11 cellular contexts compared by ENCODE assay signal in the genomic region with DNA sequence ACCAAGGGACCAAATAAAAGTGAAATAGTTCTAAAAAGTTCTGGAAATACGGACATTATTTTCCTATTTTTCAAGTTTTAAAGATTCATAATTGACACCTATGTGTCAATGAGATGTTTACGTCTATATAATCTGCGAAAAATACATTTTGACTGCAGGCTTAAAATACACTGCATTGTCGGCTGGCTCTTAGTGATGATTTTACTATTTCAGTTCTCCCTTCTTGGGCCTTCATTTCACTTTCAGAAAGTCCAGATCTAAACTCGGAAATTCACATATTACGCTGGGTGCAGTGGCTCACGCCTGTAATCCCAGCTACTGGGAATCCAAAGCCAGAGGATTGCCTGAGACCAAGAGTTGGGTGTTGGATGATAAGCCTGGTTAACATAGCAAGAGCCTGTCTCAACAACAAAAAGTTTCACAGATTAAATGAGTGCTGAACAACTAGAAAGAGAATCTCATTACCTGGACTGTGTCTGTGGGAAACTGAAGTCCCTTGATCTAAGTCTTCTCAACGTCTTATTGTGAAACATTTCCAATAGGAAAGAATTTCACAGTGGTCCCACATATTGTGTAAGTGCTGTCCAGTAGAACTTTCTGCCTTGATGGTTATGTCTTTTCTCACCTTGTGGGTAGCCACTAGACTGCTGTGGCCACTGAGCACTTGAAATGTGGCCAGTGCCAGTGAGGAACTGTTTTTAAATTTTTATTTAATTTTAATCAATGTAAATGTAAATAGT. TPM values are rescaled to one million over a fixed set of nuclear protein-coding genes. Genes with fewer than 3 reads are reported as not detected.
A peak's percentile ranks its signal among the peaks of the same experiment; 100 is the strongest.
DNase-seq lines count a peak whose midpoint lies in the region; ATAC-seq and TF ChIP-seq lines count a peak whose summit lies in the region.
"Had no signal": no experiment of that assay in that cellular context is flagged by ENCODE, and none has a peak within 500 bp of the region (broad histone marks: within the 10 kb centered on the region; RNA-seq: fewer than 3 reads in every experiment).

No MANE protein-coding gene starts in this region.

- no peaks in the 10 kb centered on the region for H4K20me1 ChIP-seq in Karpas-422 (ENCODE audit: insufficient read depth, low read depth, low read length)

- H3K27ac ChIP-seq in Karpas-422 (ENCODE audit: low read length), result peak overlapping the region; percentile 48

- H3K27ac Mint-ChIP-seq in activated T-cell treated with anti-CD3 and anti-CD28 coated beads, Interleukin-2, amount 50 U/mL, for 72 hours, result no peak overlapping the region
- no peak overlapping the region for H3K27ac Mint-ChIP-seq in central memory CD8-positive, alpha-beta T cell (ENCODE audit: low read depth)
- no peak overlapping the region for H3K27ac Mint-ChIP-seq in progenitor cell of endocrine pancreas

- no peak for ATAC-seq in activated T-cell treated with anti-CD3 and anti-CD28 coated beads, Interleukin-2, amount 50 U/mL, for 72 hours (replicated peaks in 1 of 2)
- ATAC-seq in central memory CD8-positive, alpha-beta T cell (replicated peaks; ENCODE audit: extremely low read depth, poor library complexity, severe bottlenecking), result no peak
- ATAC-seq: left ventricle myocardium superior had no signal

- peak overlapping the region; percentile 94 to 98 for H3K4me3 Mint-ChIP-seq in activated T-cell treated with anti-CD3 and anti-CD28 coated beads, Interleukin-2, amount 50 U/mL, for 72 hours
- peak overlapping the region; percentile 94 for H3K4me3 Mint-ChIP-seq in central memory CD8-positive, alpha-beta T cell
- H3K4me3 Mint-ChIP-seq in progenitor cell of endocrine pancreas (ENCODE audit: low read depth), result peak overlapping the region; percentile 96

- no peak overlapping the region for H2AFZ ChIP-seq in Karpas-422 (ENCODE audit: low read length)

- no peak for TF ChIP-seq CTCF in progenitor cell of endocrine pancreas (IDR thresholded peaks at IDR 0.05; ENCODE audit: unreplicated experiment)

- H3K4me3 ChIP-seq in Karpas-422 (ENCODE audit: low read length), result peak overlapping the region; percentile 88

- H3K4me1 ChIP-seq in Karpas-422 (ENCODE audit: low read length), result peaks cover 30% of the 10 kb centered on the region

- no peaks in the 10 kb centered on the region for H3K9me3 Mint-ChIP-seq in activated T-cell treated with anti-CD3 and anti-CD28 coated beads, Interleukin-2, amount 50 U/mL, for 72 hours
- no peaks in the 10 kb centered on the region for H3K9me3 Mint-ChIP-seq in central memory CD8-positive, alpha-beta T cell
- H3K9me3 Mint-ChIP-seq in progenitor cell of endocrine pancreas (ENCODE audit: low read depth), result no peaks in the 10 kb centered on the region

- H3K9ac ChIP-seq in Karpas-422 (ENCODE audit: low read length), result peak overlapping the region; percentile 87

- H3K4me1 Mint-ChIP-seq in activated T-cell treated with anti-CD3 and anti-CD28 coated beads, Interleukin-2, amount 50 U/mL, for 72 hours (ENCODE audit: low read depth), result peaks cover 22% of the 10 kb centered on the region
- peaks cover 16% of the 10 kb centered on the region for H3K4me1 Mint-ChIP-seq in central memory CD8-positive, alpha-beta T cell
- H3K4me1 Mint-ChIP-seq in progenitor cell of endocrine pancreas (ENCODE audit: low read depth), result peaks cover 13% of the 10 kb centered on the region

- peak overlapping the region; percentile 71 for H3K4me2 ChIP-seq in Karpas-422 (ENCODE audit: low read depth, low read length, poor library complexity, severe bottlenecking)

- H3K36me3 ChIP-seq in Karpas-422 (ENCODE audit: insufficient read depth, low read length), result no peaks in the 10 kb centered on the region

- no peaks in the 10 kb centered on the region for H3K9me3 ChIP-seq in Karpas-422 (ENCODE audit: low read length)
- H3K9me3 ChIP-seq: tibial nerve had no signal

- no peaks in the 10 kb centered on the region for H3K27me3 Mint-ChIP-seq in activated T-cell treated with anti-CD3 and anti-CD28 coated beads, Interleukin-2, amount 50 U/mL, for 72 hours (ENCODE audit: low read depth)
- no peaks in the 10 kb centered on the region for H3K27me3 Mint-ChIP-seq in central memory CD8-positive, alpha-beta T cell
- H3K27me3 Mint-ChIP-seq in progenitor cell of endocrine pancreas, result peaks cover 6% of the 10 kb centered on the region

- no peaks in the 10 kb centered on the region for H3K27me3 ChIP-seq in Karpas-422 (ENCODE audit: low read length)
- H3K27me3 ChIP-seq: tibial nerve had no signal

- DNase-seq in activated T-cell treated with anti-CD3 and anti-CD28 coated beads, Interleukin-2, amount 50 U/mL, for 72 hours, result no peak
- DNase-seq in activated T-cell treated with anti-CD3 and anti-CD28 coated beads, Interleukin-2, amount 50 U/mL, for 1 hour, result no peak
- no peak for DNase-seq in Karpas-422
- no peak for DNase-seq in central memory CD8-positive, alpha-beta T cell (ENCODE audit: low spot score in 2 of 2)
- DNase-seq in progenitor cell of endocrine pancreas (ENCODE audit: low spot score, unreplicated experiment), result no peak
- no peak for DNase-seq in CD1c-positive myeloid dendritic cell (ENCODE audit: extremely low spot score)
- DNase-seq in NCI-H1048 (lab: John Stamatoyannopoulos, UW), result no peak
- no peak for DNase-seq in NOMO-1 (lab: John Stamatoyannopoulos, UW; ENCODE audit: unreplicated experiment in 2 of 2)
- DNase-seq: left ventricle myocardium superior, NCI-H1694 treated with DMSO at 0.1 percent for 48 hours had no signal

- H3K9me2 ChIP-seq in Karpas-422 (replicated peaks; ENCODE audit: insufficient read depth, low read length), result no peaks in the 10 kb centered on the region

- H3K79me2 ChIP-seq in Karpas-422 (ENCODE audit: low read length), result peaks cover 61% of the 10 kb centered on the region

- no peaks in the 10 kb centered on the region for H3K36me3 Mint-ChIP-seq in activated T-cell treated with anti-CD3 and anti-CD28 coated beads, Interleukin-2, amount 50 U/mL, for 72 hours (ENCODE audit: insufficient read depth in 2 of 2)
- peaks cover 16% of the 10 kb centered on the region for H3K36me3 Mint-ChIP-seq in central memory CD8-positive, alpha-beta T cell (ENCODE audit: insufficient read depth)
- H3K36me3 Mint-ChIP-seq in progenitor cell of endocrine pancreas (ENCODE audit: insufficient read depth), result no peaks in the 10 kb centered on the region

RNA-seq across cellular contexts. Expression of gene GINM1, which starts 1.8 kb away (rescaled TPM):
- 10 to 100 TPM; 15.3 to 23.3 TPM for total RNA-seq in activated T-cell treated with anti-CD3 and anti-CD28 coated beads, Interleukin-2, amount 50 U/mL, for 72 hours
- 14.1 and 21.7 TPM in 2 replicates for total RNA-seq in Karpas-422 (2014; rRNA removed; shearing (Covaris generic); ENCODE audit: low replicate concordance)
- 25.9 and 26.3 TPM in 2 replicates for total RNA-seq in progenitor cell of endocrine pancreas

RNA-seq across cellular contexts. Expression of gene PPIL4, which starts 22.2 kb away (rescaled TPM):
- 10 to 100 TPM; 29.5 to 42.0 TPM for total RNA-seq in activated T-cell treated with anti-CD3 and anti-CD28 coated beads, Interleukin-2, amount 50 U/mL, for 72 hours
- total RNA-seq in Karpas-422 (2014; rRNA removed; shearing (Covaris generic); ENCODE audit: low replicate concordance), result 14.2 and 25.0 TPM in 2 replicates
- total RNA-seq in progenitor cell of endocrine pancreas, result 37.2 and 38.3 TPM in 2 replicates
